In the genomic region with DNA sequence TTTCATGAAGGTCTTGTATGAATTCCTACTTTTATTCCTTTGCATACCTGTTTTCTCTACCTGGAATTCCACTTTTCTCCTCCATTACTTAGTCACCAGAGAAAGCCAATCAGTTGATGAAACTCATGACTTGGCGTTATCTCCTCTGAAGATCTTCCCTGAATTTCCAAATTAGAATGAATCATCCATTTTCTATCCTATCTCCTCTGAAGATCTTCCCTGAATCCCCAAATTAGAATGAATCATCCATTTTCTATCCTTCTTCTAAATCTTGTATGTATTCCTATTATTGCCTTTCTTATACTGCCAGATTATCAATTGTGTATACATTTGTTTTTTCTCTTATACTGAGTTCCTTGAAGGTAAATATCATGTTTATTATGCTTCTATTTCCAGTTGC, we compare ENCODE assay signal across 24 cellular contexts.
"Had no signal": no experiment of that assay in that cellular context is flagged by ENCODE, and none has a peak within 500 bp of the region (broad histone marks: within the 10 kb centered on the region; RNA-seq: fewer than 3 reads in every experiment).

No MANE protein-coding gene starts in this region.

- H3K36me3 Mint-ChIP-seq: activated naive CD4-positive, alpha-beta T cell treated with anti-CD3 and anti-CD28 coated beads, Interleukin-2, amount 50 U/mL, for 72 hours had no signal

- H3K27ac Mint-ChIP-seq: activated CD4-positive, alpha-beta T cell treated with anti-CD3 and anti-CD28 coated beads for 36 hours; activated CD4-positive, alpha-beta T cell treated with anti-CD3 and anti-CD28 coated beads, Interleukin-2, amount 10 ng/mL, durations not matched to agents 7 days and 5 days; activated CD8-positive, alpha-beta T cell treated with anti-CD3 and anti-CD28 coated beads, Interleukin-2, amount 10 ng/mL, durations not matched to agents 7 days and 5 days; activated naive CD4-positive, alpha-beta T cell treated with anti-CD3 and anti-CD28 coated beads for 36 hours; activated naive CD4-positive, alpha-beta T cell treated with anti-CD3 and anti-CD28 coated beads, Interleukin-2, amount 50 U/mL, for 72 hours; activated T-cell treated with anti-CD3 and anti-CD28 coated beads, Interleukin-2, amount 50 U/mL, for 24 hours; T-helper 1 cell treated with Interleukin-12 subunit alpha and Interleukin-12 subunit beta and Interleukin-4 antibody, amounts not matched to agents 30 μg/mL and 1 μg/mL, for 36 hours; T-helper 2 cell treated with Interferon-gamma antibody and Interleukin-4, amounts not matched to agents 5 μg/mL and 100 μg/mL, for 36 hours had no signal

- H3K4me3 Mint-ChIP-seq: activated CD4-positive, alpha-beta T cell treated with anti-CD3 and anti-CD28 coated beads for 36 hours; activated CD4-positive, alpha-beta T cell treated with anti-CD3 and anti-CD28 coated beads, Interleukin-2, amount 10 ng/mL, durations not matched to agents 7 days and 5 days; activated CD8-positive, alpha-beta T cell treated with anti-CD3 and anti-CD28 coated beads, Interleukin-2, amount 10 ng/mL, durations not matched to agents 7 days and 5 days; activated naive CD4-positive, alpha-beta T cell treated with anti-CD3 and anti-CD28 coated beads for 36 hours; activated T-cell treated with anti-CD3 and anti-CD28 coated beads, Interleukin-2, amount 50 U/mL, for 24 hours; T-helper 1 cell treated with Interleukin-12 subunit alpha and Interleukin-12 subunit beta and Interleukin-4 antibody, amounts not matched to agents 30 μg/mL and 1 μg/mL, for 36 hours; T-helper 2 cell treated with Interferon-gamma antibody and Interleukin-4, amounts not matched to agents 5 μg/mL and 100 μg/mL, for 36 hours had no signal

- H3K4me1 Mint-ChIP-seq: activated CD4-positive, alpha-beta T cell treated with anti-CD3 and anti-CD28 coated beads for 36 hours; activated CD4-positive, alpha-beta T cell treated with anti-CD3 and anti-CD28 coated beads, Interleukin-2, amount 10 ng/mL, durations not matched to agents 7 days and 5 days had no signal

- H3K27me3 Mint-ChIP-seq: activated CD4-positive, alpha-beta T cell treated with anti-CD3 and anti-CD28 coated beads for 36 hours; activated CD4-positive, alpha-beta T cell treated with anti-CD3 and anti-CD28 coated beads, Interleukin-2, amount 10 ng/mL, durations not matched to agents 7 days and 5 days; activated T-cell treated with anti-CD3 and anti-CD28 coated beads, Interleukin-2, amount 50 U/mL, for 24 hours had no signal

- DNase-seq: activated CD4-positive, alpha-beta T cell treated with anti-CD3 and anti-CD28 coated beads for 36 hours; activated CD4-positive, alpha-beta T cell treated with anti-CD3 and anti-CD28 coated beads, Interleukin-2, amount 10 ng/mL, durations not matched to agents 7 days and 5 days; activated CD4-positive, alpha-beta T cell treated with anti-CD3 and anti-CD28 coated beads, Interleukin-2, amount 50 U/mL, for 48 hours; activated CD8-positive, alpha-beta T cell treated with anti-CD3 and anti-CD28 coated beads, Interleukin-2, amount 10 ng/mL, durations not matched to agents 7 days and 5 days; activated gamma-delta T cell treated with Interleukin-2 at 50 U/mL for 16 hours; activated naive CD4-positive, alpha-beta T cell treated with anti-CD3 and anti-CD28 coated beads for 36 hours; activated T-cell treated with anti-CD3 and anti-CD28 coated beads, Interleukin-2, amount 50 U/mL, for 24 hours; adrenal gland; body of pancreas; NCI-H1105; NCI-H1417 treated with DMSO at 0.1 percent for 48 hours; NCI-H187 treated with DMSO at 0.1 percent for 48 hours; NCI-H2081; NCI-H226; NCI-H446 treated with DMSO at 0.1 percent for 48 hours; NCI-H524; NCI-H69; NK-92 treated with Interleukin-12 subunit alpha and Interleukin-12 subunit beta, amount 100 ng/mL, for 24 hours; PC-9; Right ventricle myocardium superior had no signal

- ATAC-seq: activated CD4-positive, alpha-beta T cell treated with anti-CD3 and anti-CD28 coated beads for 36 hours; activated CD4-positive, CD25-positive, alpha-beta regulatory T cell treated with anti-CD3 and anti-CD28 coated beads, Interleukin-2, amount 50 U/mL, for 24 hours; activated CD8-positive, alpha-beta T cell treated with anti-CD3 and anti-CD28 coated beads, Interleukin-2, amount 10 ng/mL, durations not matched to agents 7 days and 5 days; activated naive CD4-positive, alpha-beta T cell treated with anti-CD3 and anti-CD28 coated beads, Interleukin-2, amount 50 U/mL, for 72 hours; body of pancreas had no signal
